Comparison of ENCODE assay signal across 10 cellular contexts in the genomic region with DNA sequence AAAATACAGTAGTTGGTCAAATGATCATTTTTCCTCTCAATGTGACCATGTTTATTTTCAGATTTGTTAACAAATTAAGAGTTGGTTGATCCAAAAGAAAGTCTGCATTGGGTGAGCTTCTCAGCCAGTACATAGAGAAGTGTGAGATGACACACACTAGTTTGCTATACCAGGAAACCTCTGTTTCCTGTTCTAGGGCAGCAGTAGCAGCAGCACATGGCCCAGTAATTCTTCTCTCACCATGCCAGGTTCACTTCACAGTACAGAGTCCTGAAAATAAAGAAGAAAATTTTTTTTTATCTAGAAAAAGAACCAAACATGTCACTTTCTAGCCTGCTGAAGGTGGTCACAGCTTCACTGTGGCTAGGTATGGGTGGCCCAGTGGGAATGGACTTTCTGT.
A peak's percentile ranks its signal among the peaks of the same experiment; 100 is the strongest.
DNase-seq lines count a peak whose midpoint lies in the region; ATAC-seq and TF ChIP-seq lines count a peak whose summit lies in the region.
"Had no signal": no experiment of that assay in that cellular context is flagged by ENCODE, and none has a peak within 500 bp of the region (broad histone marks: within the 10 kb centered on the region; RNA-seq: fewer than 3 reads in every experiment).

No MANE protein-coding gene starts in this region.

- TF ChIP-seq CTCF in left lung (IDR thresholded peaks at IDR 0.05) (no peak), esophagus squamous epithelium (IDR thresholded peaks at IDR 0.05) (no peak)

- H3K4me1 ChIP-seq in left lung: no peaks in the 10 kb centered on the region
- H3K4me1 ChIP-seq in esophagus squamous epithelium: no peaks in the 10 kb centered on the region
- H3K4me1 ChIP-seq: foreskin keratinocyte had no signal

- POLR2A ChIA-PET in HEK293T (lab: Yijun Ruan, JAX): no interaction called here

- H3K27ac ChIP-seq in left lung (no peak overlapping the region), esophagus squamous epithelium (peak overlapping the region in 1 of 4 donors; percentile 15)
- H3K27ac ChIP-seq: foreskin keratinocyte, GM23248 had no signal

- H3K36me3 ChIP-seq in left lung: no peaks in the 10 kb centered on the region
- H3K36me3 ChIP-seq in esophagus squamous epithelium: no peaks in the 10 kb centered on the region

- peak; percentile 57 for ATAC-seq in GM18873 (IDR thresholded peaks at IDR 0.05; ENCODE audit: low FRiP score, unreplicated experiment)
- ATAC-seq in HG02759 (IDR thresholded peaks at IDR 0.05; ENCODE audit: unreplicated experiment): peak; percentile 53
- ATAC-seq in left lung: peak; percentile 44
- ATAC-seq in HG03025 (IDR thresholded peaks at IDR 0.05; ENCODE audit: low FRiP score, unreplicated experiment): no peak
- ATAC-seq: foreskin keratinocyte had no signal

- intact Hi-C loops in left lung (cut with DNase I) (no loop called here), esophagus squamous epithelium (cut with DNase I) (no loop called here)

- H3K9me3 ChIP-seq in left lung (no peaks in the 10 kb centered on the region), esophagus squamous epithelium (no peaks in the 10 kb centered on the region)

- H3K4me3 ChIP-seq in left lung (no peak overlapping the region), esophagus squamous epithelium (no peak overlapping the region)
- H3K4me3 ChIP-seq: GM23248 had no signal

- peak; percentile 29 for DNase-seq in activated CD4-positive, alpha-beta T cell treated with anti-CD3 and anti-CD28 coated beads for 48 hours
- DNase-seq in left lung (no peak), esophagus squamous epithelium (lab: John Stamatoyannopoulos, UW) (no peak), NCI-H146 (lab: John Stamatoyannopoulos, UW) (no peak), HEK293T (ENCODE audit: extremely low spot score) (no peak)
- DNase-seq: foreskin keratinocyte, GM23248 had no signal

- no peak for TF ChIP-seq POLR2A in esophagus squamous epithelium (IDR thresholded peaks at IDR 0.05)

- H3K27me3 ChIP-seq in left lung: no peaks in the 10 kb centered on the region
- H3K27me3 ChIP-seq in esophagus squamous epithelium: no peaks in the 10 kb centered on the region
- H3K27me3 ChIP-seq: foreskin keratinocyte had no signal

- CTCF ChIA-PET in HEK293T (lab: Yijun Ruan, JAX): interaction anchor here (2.4 kb wide), 1 partner anchor 10 kb away, joined by 6 read pairs; no protein-coding TSS in a partner anchor

TF ChIP-seq in HEK293T, 16 proteins besides CTCF, POLR2A, EP300 and RAD21:
- no peak for TF ChIP-seq BHLHE40 (IDR thresholded peaks at IDR 0.05; ENCODE audit: borderline replicate concordance)
- no peak for TF ChIP-seq FOXA1 (IDR thresholded peaks at IDR 0.05)
- no peak for TF ChIP-seq L3MBTL2 (conservative IDR thresholded peaks at IDR 0.05)
- no peak for TF ChIP-seq LEF1 (IDR thresholded peaks at IDR 0.05; ENCODE audit: borderline replicate concordance)
- TF ChIP-seq TARDBP (IDR thresholded peaks at IDR 0.05): no peak
- TF ChIP-seq ARNT (IDR thresholded peaks at IDR 0.05): no peak
- TF ChIP-seq, protein P1, sequence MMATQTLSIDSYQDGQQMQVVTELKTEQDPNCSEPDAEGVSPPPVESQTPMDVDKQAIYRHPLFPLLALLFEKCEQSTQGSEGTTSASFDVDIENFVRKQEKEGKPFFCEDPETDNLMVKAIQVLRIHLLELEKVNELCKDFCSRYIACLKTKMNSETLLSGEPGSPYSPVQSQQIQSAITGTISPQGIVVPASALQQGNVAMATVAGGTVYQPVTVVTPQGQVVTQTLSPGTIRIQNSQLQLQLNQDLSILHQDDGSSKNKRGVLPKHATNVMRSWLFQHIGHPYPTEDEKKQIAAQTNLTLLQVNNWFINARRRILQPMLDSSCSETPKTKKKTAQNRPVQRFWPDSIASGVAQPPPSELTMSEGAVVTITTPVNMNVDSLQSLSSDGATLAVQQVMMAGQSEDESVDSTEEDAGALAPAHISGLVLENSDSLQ (IDR thresholded peaks at IDR 0.05): no peak
- TF ChIP-seq HDGF (IDR thresholded peaks at IDR 0.05; ENCODE audit: borderline replicate concordance): no peak
- no peak for TF ChIP-seq ZNF384 (IDR thresholded peaks at IDR 0.05)
- TF ChIP-seq CTBP1 (IDR thresholded peaks at IDR 0.05; ENCODE audit: borderline replicate concordance): no peak
- TF ChIP-seq NFRKB (IDR thresholded peaks at IDR 0.05): no peak
- no peak for TF ChIP-seq ELF4 (IDR thresholded peaks at IDR 0.05)
- no peak for TF ChIP-seq FOXK2 (IDR thresholded peaks at IDR 0.05)
- TF ChIP-seq SUZ12 (IDR thresholded peaks at IDR 0.05): no peak
